Comparison of ENCODE assay signal across 31 cellular contexts in the genomic region with DNA sequence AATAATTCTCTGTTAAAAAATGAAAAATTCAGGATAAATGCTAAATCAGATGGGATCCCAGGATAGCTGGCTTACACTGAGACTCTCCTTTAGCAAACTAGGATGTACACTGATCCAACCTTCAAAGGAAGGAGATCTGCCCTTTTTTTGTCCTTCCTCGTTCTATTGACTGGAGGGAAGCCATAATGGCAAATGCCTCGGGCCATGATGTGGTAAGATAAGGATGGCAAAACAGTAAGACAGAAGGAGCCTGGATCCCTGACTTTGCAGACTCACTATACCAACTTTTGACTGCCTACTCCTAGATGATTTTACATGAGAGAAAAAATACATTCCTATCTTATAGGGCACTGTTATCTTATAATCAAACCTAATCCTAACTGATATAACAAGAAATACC.
"Had no signal": no experiment of that assay in that cellular context is flagged by ENCODE, and none has a peak within 500 bp of the region (broad histone marks: within the 10 kb centered on the region; RNA-seq: fewer than 3 reads in every experiment).

No MANE protein-coding gene starts in this region.

- H3K9me3 ChIP-seq: gastrocnemius medialis, pancreas, psoas muscle, stomach, thyroid gland had no signal

- FAIRE-seq: astrocyte, kidney, pancreas had no signal

- H3K27ac ChIP-seq: brain microvascular endothelial cell, gastrocnemius medialis, pancreas, psoas muscle, stomach, thyroid gland, WERI-Rb-1 had no signal

- ATAC-seq: effector memory CD8-positive, alpha-beta T cell; gastrocnemius medialis; left colon; naive thymus-derived CD4-positive, alpha-beta T cell; pancreas; psoas muscle; stimulated activated memory B cell treated with anti-CD40 and anti-IgM and Interleukin-4, amounts not matched to agents 10 μg/mL and 1 μg/mL and 100 μg/mL, for 72 hours had no signal

- H3K36me3 ChIP-seq: brain microvascular endothelial cell, gastrocnemius medialis, pancreas, thyroid gland, WERI-Rb-1 had no signal

- DNase-seq: activated CD4-positive, alpha-beta memory T cell treated with anti-CD3 and anti-CD28 coated beads for 36 hours; activated CD4-positive, alpha-beta T cell treated with anti-CD3 and anti-CD28 coated beads, Interleukin-2, amount 10 ng/mL, durations not matched to agents 24 days and 14 days; activated CD4-positive, CD25-positive, alpha-beta regulatory T cell treated with anti-CD3 and anti-CD28 coated beads, Interleukin-2, amount 50 U/mL, for 72 hours; activated CD8-positive, alpha-beta memory T cell treated with anti-CD3 and anti-CD28 coated beads, Interleukin-2, amount 50 U/mL, for 4 hours; activated gamma-delta T cell; activated naive CD4-positive, alpha-beta T cell treated with anti-CD3 and anti-CD28 coated beads, Interleukin-2, amount 50 U/mL, for 16 hours; activated T-cell treated with anti-CD3 and anti-CD28 coated beads, Interleukin-2, amount 50 U/mL, for 1 hour; amniotic stem cell; brain microvascular endothelial cell; caudate nucleus; cortex of kidney; effector memory CD8-positive, alpha-beta T cell; erythroblast; gastrocnemius medialis; glutamatergic neuron; kidney; left colon; mammary epithelial cell; midbrain; naive thymus-derived CD4-positive, alpha-beta T cell; pancreas; psoas muscle; stimulated activated CD4-positive, alpha-beta T cell treated with anti-CD3 and anti-CD28 coated beads, Interleukin-1b, Interleukin-23, amount 100 ng/mL, for 48 hours; stimulated activated CD4-positive, alpha-beta T cell treated with anti-CD3 and anti-CD28 coated beads, Interleukin-4, amount 100 ng/mL, for 4 hours; stimulated activated CD8-positive, alpha-beta memory T cell treated with anti-CD3 and anti-CD28 coated beads, Interleukin-4, amount 100 ng/mL, for 48 hours; stomach; thyroid gland; WERI-Rb-1 had no signal

- H3K27me3 ChIP-seq: brain microvascular endothelial cell, gastrocnemius medialis, pancreas, stomach, thyroid gland had no signal

- H3K4me1 ChIP-seq: gastrocnemius medialis, psoas muscle, thyroid gland had no signal

- H3K4me3 Mint-ChIP-seq: activated CD4-positive, alpha-beta memory T cell treated with anti-CD3 and anti-CD28 coated beads for 36 hours; activated CD4-positive, alpha-beta T cell treated with anti-CD3 and anti-CD28 coated beads, Interleukin-2, amount 10 ng/mL, durations not matched to agents 24 days and 14 days; effector memory CD8-positive, alpha-beta T cell; naive thymus-derived CD4-positive, alpha-beta T cell; stimulated activated memory B cell treated with anti-CD40 and anti-IgM and Interleukin-4, amounts not matched to agents 10 μg/mL and 1 μg/mL and 100 μg/mL, for 72 hours had no signal

- H3K4me3 ChIP-seq: gastrocnemius medialis, pancreas, psoas muscle, smooth muscle cell, stomach, thyroid gland had no signal

- H3K9me3 Mint-ChIP-seq: activated CD4-positive, alpha-beta memory T cell treated with anti-CD3 and anti-CD28 coated beads for 36 hours; activated CD4-positive, alpha-beta T cell treated with anti-CD3 and anti-CD28 coated beads, Interleukin-2, amount 10 ng/mL, durations not matched to agents 24 days and 14 days; effector memory CD8-positive, alpha-beta T cell; naive thymus-derived CD4-positive, alpha-beta T cell; stimulated activated memory B cell treated with anti-CD40 and anti-IgM and Interleukin-4, amounts not matched to agents 10 μg/mL and 1 μg/mL and 100 μg/mL, for 72 hours had no signal

- H3K27ac Mint-ChIP-seq: activated CD4-positive, alpha-beta memory T cell treated with anti-CD3 and anti-CD28 coated beads for 36 hours; activated CD4-positive, alpha-beta T cell treated with anti-CD3 and anti-CD28 coated beads, Interleukin-2, amount 10 ng/mL, durations not matched to agents 24 days and 14 days; effector memory CD8-positive, alpha-beta T cell; stimulated activated memory B cell treated with anti-CD40 and anti-IgM and Interleukin-4, amounts not matched to agents 10 μg/mL and 1 μg/mL and 100 μg/mL, for 72 hours had no signal

- H3K27me3 Mint-ChIP-seq: activated CD4-positive, alpha-beta memory T cell treated with anti-CD3 and anti-CD28 coated beads for 36 hours; activated CD4-positive, alpha-beta T cell treated with anti-CD3 and anti-CD28 coated beads, Interleukin-2, amount 10 ng/mL, durations not matched to agents 24 days and 14 days; effector memory CD8-positive, alpha-beta T cell; naive thymus-derived CD4-positive, alpha-beta T cell; stimulated activated memory B cell treated with anti-CD40 and anti-IgM and Interleukin-4, amounts not matched to agents 10 μg/mL and 1 μg/mL and 100 μg/mL, for 72 hours had no signal

- H3K4me1 Mint-ChIP-seq: activated CD4-positive, alpha-beta T cell treated with anti-CD3 and anti-CD28 coated beads, Interleukin-2, amount 10 ng/mL, durations not matched to agents 24 days and 14 days had no signal

- H3K4me2 ChIP-seq: smooth muscle cell had no signal
